ENCODE assay signal across 11 cellular contexts in the genomic region with DNA sequence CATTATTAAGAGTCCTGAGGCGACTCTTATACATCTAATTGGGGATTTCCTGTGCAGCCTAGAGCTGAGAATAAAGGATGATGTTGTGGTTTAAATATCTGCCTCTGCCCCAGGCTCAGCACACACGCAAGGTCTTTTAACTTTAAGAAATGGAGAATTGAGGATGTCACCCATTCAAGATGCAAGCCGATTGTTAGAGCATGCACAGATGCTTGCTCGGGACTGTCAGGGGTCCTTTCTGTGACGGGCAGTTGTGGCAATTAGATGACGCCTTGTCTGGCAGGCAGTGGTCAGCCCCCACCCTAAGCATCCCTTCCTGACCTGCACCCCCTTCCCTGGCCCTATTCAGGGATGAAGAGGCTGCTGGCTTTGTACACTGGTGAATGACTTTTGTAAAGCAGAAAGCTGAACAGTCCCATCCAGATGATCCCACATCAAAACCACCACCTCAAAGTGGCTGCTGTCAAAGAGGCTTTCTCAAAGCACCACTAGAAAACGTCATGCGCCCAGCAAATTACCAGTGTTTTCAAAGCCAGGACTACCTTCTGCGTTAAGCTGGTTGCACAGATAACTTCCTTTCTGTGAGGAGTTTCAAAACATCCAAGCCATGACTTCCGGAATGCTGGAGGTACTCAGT. TPM values are rescaled to one million over a fixed set of nuclear protein-coding genes. Genes with fewer than 3 reads are reported as not detected.
DNase-seq lines count a peak whose midpoint lies in the region; ATAC-seq and TF ChIP-seq lines count a peak whose summit lies in the region.
"Had no signal": no experiment of that assay in that cellular context is flagged by ENCODE, and none has a peak within 500 bp of the region (broad histone marks: within the 10 kb centered on the region; RNA-seq: fewer than 3 reads in every experiment).

No MANE protein-coding gene starts in this region.

- no peak for TF ChIP-seq POLR2A in heart left ventricle (IDR thresholded peaks at IDR 0.05)

- ATAC-seq in heart right ventricle = no peak
- no peak for ATAC-seq in heart left ventricle
- no peak for ATAC-seq in HG02973 (IDR thresholded peaks at IDR 0.05; ENCODE audit: unreplicated experiment)
- no peak for ATAC-seq in GM21529 (IDR thresholded peaks at IDR 0.05; ENCODE audit: unreplicated experiment)
- ATAC-seq: HepG2 had no signal

- no peaks in the 10 kb centered on the region for H3K27me3 ChIP-seq in heart right ventricle
- H3K27me3 ChIP-seq in heart left ventricle = no peaks in the 10 kb centered on the region

- peak; percentile 26 to 31 for DNase-seq in Kasumi-1 (lab: John Stamatoyannopoulos, UW)
- peak; percentile 68 to 70 for DNase-seq in activated CD4-positive, alpha-beta T cell treated with anti-CD3 and anti-CD28 coated beads, Interleukin-2, amount 50 U/mL, for 4 hours
- DNase-seq in effector CD8-positive, alpha-beta T cell (lab: John Stamatoyannopoulos, UW) = peak; percentile 80
- peak; percentile 16 for DNase-seq in stimulated activated CD8-positive, alpha-beta memory T cell treated with anti-CD3 and anti-CD28 coated beads, Interleukin-4, amount 100 ng/mL, for 24 hours (ENCODE audit: low read depth)
- no peak for DNase-seq in heart right ventricle
- DNase-seq in heart left ventricle = no peak
- DNase-seq: H7 had no signal

- TF ChIP-seq CTCF in heart right ventricle (IDR thresholded peaks at IDR 0.05) (no peak), heart left ventricle (IDR thresholded peaks at IDR 0.05) (no peak)

- no peaks in the 10 kb centered on the region for H3K9me3 ChIP-seq in heart right ventricle
- no peaks in the 10 kb centered on the region for H3K9me3 ChIP-seq in heart left ventricle

- H3K27ac ChIP-seq in heart right ventricle (peak overlapping the region in 1 of 10 donors; percentile 47), heart left ventricle (peak overlapping the region in 1 of 12 donors; percentile 63)

- no peaks in the 10 kb centered on the region for H3K36me3 ChIP-seq in heart right ventricle
- H3K36me3 ChIP-seq in heart left ventricle = no peaks in the 10 kb centered on the region

- intact Hi-C loops in heart right ventricle (cut with DNase I) = loop anchor here in 2 of 10 donors (10.0 kb wide), 2 partner anchors 208 to 328 kb away; a partner anchor contains a TSS
- intact Hi-C loops in heart left ventricle (cut with DNase I) = loop anchor here in 3 of 10 donors (5.0 to 10.0 kb wide), 4 partner anchors 218 to 338 kb away; a partner anchor contains a TSS

- 65 to 69% methylated on average over 10 of the region's 10 CpGs for WGBS in heart right ventricle, 2 donors
- 61 to 76% (median 70%) methylated on average over 8 to 10 of the region's 10 CpGs for WGBS in heart left ventricle, 4 donors

- H3K4me3 ChIP-seq in heart right ventricle (no peak overlapping the region), heart left ventricle (no peak overlapping the region)

- peaks cover 0 to 10% (median 0%) of the 10 kb centered on the region in 9 donors for H3K4me1 ChIP-seq in heart right ventricle
- H3K4me1 ChIP-seq in heart left ventricle = no peaks in the 10 kb centered on the region

RNA-seq across cellular contexts. Expression of a gene that starts 23.7 kb away (rescaled TPM):
- total RNA-seq in heart right ventricle (1 to 10 TPM in 2 of 10 donors, under 1 TPM in 7, not detected in 1; 0.30 to 1.3 (median 0.47) TPM), heart left ventricle (under 1 TPM in 4 of 9 donors, not detected in 5; 0.26 to 0.71 (median 0.50) TPM)
- polyA plus RNA-seq in heart right ventricle (under 1 TPM; 0.30 to 0.80 TPM), heart left ventricle (under 1 TPM; 0.14 to 0.50 TPM)
- total RNA-seq: HepG2, temporal lobe had no signal
- polyA plus RNA-seq: HepG2 had no signal

Comparison
In these comparisons a context has a peak if more than half of its experiments do, and no peak if none do; other contexts are left out.
1. DNase-seq: peak in Kasumi-1 (2 of 2), activated CD4-positive, alpha-beta T cell treated with anti-CD3 and anti-CD28 coated beads, Interleukin-2, amount 50 U/mL, for 4 hours (2 of 2), effector CD8-positive, alpha-beta T cell (single experiment) and stimulated activated CD8-positive, alpha-beta memory T cell treated with anti-CD3 and anti-CD28 coated beads, Interleukin-4, amount 100 ng/mL, for 24 hours (single experiment); none in heart right ventricle (0 of 2) and heart left ventricle (0 of 5).